In genomic region chr13:51541809-51542258, GRCh38 we compare ENCODE assay signal across 16 cellular contexts. TPM values are rescaled to one million over a fixed set of nuclear protein-coding genes. Genes with fewer than 3 reads are reported as not detected.
DNase-seq lines count a peak whose midpoint lies in the region; ATAC-seq and TF ChIP-seq lines count a peak whose summit lies in the region.
"Had no signal": no experiment of that assay in that cellular context is flagged by ENCODE, and none has a peak within 500 bp of the region (broad histone marks: within the 10 kb centered on the region; RNA-seq: fewer than 3 reads in every experiment).

No MANE protein-coding gene starts in this region.

- peak overlapping the region; percentile 11 for H3K4me3 Mint-ChIP-seq in type B pancreatic cell
- H3K4me3 Mint-ChIP-seq in activated T-helper 2 cell treated with anti-CD3 and anti-CD28 coated beads, Interferon-gamma antibody, Interleukin-2, Interleukin-4, amounts not matched to agents 10 μg/mL and 5 μg/mL and 100 μg/mL, durations not matched to agents 14 hours and 24 hours and 36 hours (ENCODE audit: low read depth): no peak overlapping the region
- H3K4me3 Mint-ChIP-seq: activated naive CD8-positive, alpha-beta T cell treated with anti-CD3 and anti-CD28 coated beads, Interleukin-2, amount 50 U/mL, for 24 hours; central memory CD8-positive, alpha-beta T cell; immature natural killer cell had no signal

- CTCF ChIA-PET in SK-N-SH (lab: Yijun Ruan, JAX): interaction anchor here (1.8 kb wide), 1 partner anchor 256 kb away, joined by 8 read pairs; no protein-coding TSS in a partner anchor

- H3K36me3 ChIP-seq in SK-N-SH (replicated peaks in 1 of 2; ENCODE audit: control insufficient read depth in 1 of 2, insufficient read depth in 2 of 2, low read length in 1 of 2) (no peaks in the 10 kb centered on the region), left lung (no peaks in the 10 kb centered on the region)
- H3K36me3 ChIP-seq: gastrocnemius medialis had no signal

- H3K27me3 ChIP-seq in SK-N-SH (ENCODE audit: insufficient read depth) (no peaks in the 10 kb centered on the region), left lung (no peaks in the 10 kb centered on the region)
- H3K27me3 ChIP-seq: gastrocnemius medialis had no signal

- no peak for DNase-seq in left cardiac atrium
- DNase-seq in cardiac septum (ENCODE audit: low spot score): no peak
- no peak for DNase-seq in SK-N-SH
- no peak for DNase-seq in left lung
- DNase-seq in type B pancreatic cell (ENCODE audit: extremely low spot score, unreplicated experiment): no peak
- no peak for DNase-seq in NOMO-1 (lab: John Stamatoyannopoulos, UW; ENCODE audit: unreplicated experiment in 2 of 2)
- no peak for DNase-seq in activated T-helper 2 cell treated with anti-CD3 and anti-CD28 coated beads, Interferon-gamma antibody, Interleukin-2, Interleukin-4, amounts not matched to agents 10 μg/mL and 5 μg/mL and 100 μg/mL, durations not matched to agents 14 hours and 24 hours and 36 hours (ENCODE audit: low spot score)
- DNase-seq: activated naive CD8-positive, alpha-beta T cell treated with anti-CD3 and anti-CD28 coated beads, Interleukin-2, amount 50 U/mL, for 24 hours; activated T-cell treated with anti-CD3 and anti-CD28 coated beads, Interleukin-2, amount 50 U/mL, for 48 hours; gastrocnemius medialis; GF-D8; immature natural killer cell; NCI-H1694 treated with DMSO at 0.1 percent for 48 hours; T1000 had no signal

- H3K36me3 Mint-ChIP-seq in type B pancreatic cell: no peaks in the 10 kb centered on the region
- H3K36me3 Mint-ChIP-seq in activated T-helper 2 cell treated with anti-CD3 and anti-CD28 coated beads, Interferon-gamma antibody, Interleukin-2, Interleukin-4, amounts not matched to agents 10 μg/mL and 5 μg/mL and 100 μg/mL, durations not matched to agents 14 hours and 24 hours and 36 hours (ENCODE audit: low read depth): no peaks in the 10 kb centered on the region
- H3K36me3 Mint-ChIP-seq: immature natural killer cell had no signal

- no peak overlapping the region for H3K4me3 ChIP-seq in SK-N-SH (ENCODE audit: low read depth in 2 of 2, low read length in 1 of 2)
- H3K4me3 ChIP-seq in left lung: no peak overlapping the region
- H3K4me3 ChIP-seq: gastrocnemius medialis had no signal

- peak overlapping the region; percentile 53; the same call in 1 of the 2 replicates for H3K4me2 ChIP-seq in SK-N-SH

- 65% methylated on average over 6 of the region's 6 CpGs for WGBS in SK-N-SH (ENCODE audit: low lambda C conversion rate)

- H4K20me1 ChIP-seq in SK-N-SH (ENCODE audit: insufficient read depth): no peaks in the 10 kb centered on the region

- ATAC-seq in left cardiac atrium: peak; percentile 23 to 43
- ATAC-seq in left lung: peak; percentile 16
- ATAC-seq in HG03571 (IDR thresholded peaks at IDR 0.05; ENCODE audit: unreplicated experiment): no peak
- ATAC-seq: activated naive CD8-positive, alpha-beta T cell treated with anti-CD3 and anti-CD28 coated beads, Interleukin-2, amount 50 U/mL, for 24 hours; gastrocnemius medialis had no signal

- H3K9ac ChIP-seq in SK-N-SH: no peak overlapping the region

- TF ChIP-seq EP300 in SK-N-SH (IDR thresholded peaks at IDR 0.05; ENCODE audit: borderline replicate concordance in 1 of 2, low read depth in 1 of 2, low read length in 1 of 2): no peak

- intact Hi-C loops in left cardiac atrium (cut with DNase I) (no loop called here), cardiac septum (cut with DNase I) (no loop called here), left lung (cut with DNase I) (no loop called here)
- intact Hi-C loops in activated T-helper 2 cell treated with anti-CD3 and anti-CD28 coated beads, Interferon-gamma antibody, Interleukin-2, Interleukin-4, amounts not matched to agents 10 μg/mL and 5 μg/mL and 100 μg/mL, durations not matched to agents 14 hours and 24 hours and 36 hours (cut with micrococcal nuclease): no loop called here

- TF ChIP-seq RAD21 in SK-N-SH (IDR thresholded peaks at IDR 0.05; ENCODE audit: low read length): no peak

- H3K9me2 ChIP-seq in SK-N-SH: no peaks in the 10 kb centered on the region

- H3K27ac Mint-ChIP-seq in type B pancreatic cell: peak overlapping the region; percentile 67
- H3K27ac Mint-ChIP-seq in activated T-helper 2 cell treated with anti-CD3 and anti-CD28 coated beads, Interferon-gamma antibody, Interleukin-2, Interleukin-4, amounts not matched to agents 10 μg/mL and 5 μg/mL and 100 μg/mL, durations not matched to agents 14 hours and 24 hours and 36 hours: no peak overlapping the region
- H3K27ac Mint-ChIP-seq: activated naive CD8-positive, alpha-beta T cell treated with anti-CD3 and anti-CD28 coated beads, Interleukin-2, amount 50 U/mL, for 24 hours; immature natural killer cell had no signal

- H3K4me1 ChIP-seq in SK-N-SH (ENCODE audit: control insufficient read depth in 1 of 2, insufficient read depth in 2 of 2, low read depth in 1 of 2, low read length in 1 of 2): peaks cover 12 to 15% of the 10 kb centered on the region in 2 experiments
- peaks cover 0 to 5% of the 10 kb centered on the region in 2 donors for H3K4me1 ChIP-seq in left lung
- H3K4me1 ChIP-seq: gastrocnemius medialis had no signal

- peaks cover 37% of the 10 kb centered on the region for H3K4me1 Mint-ChIP-seq in type B pancreatic cell (ENCODE audit: unreplicated experiment)
- peaks cover 10% of the 10 kb centered on the region for H3K4me1 Mint-ChIP-seq in activated T-helper 2 cell treated with anti-CD3 and anti-CD28 coated beads, Interferon-gamma antibody, Interleukin-2, Interleukin-4, amounts not matched to agents 10 μg/mL and 5 μg/mL and 100 μg/mL, durations not matched to agents 14 hours and 24 hours and 36 hours (ENCODE audit: low read depth)
- H3K4me1 Mint-ChIP-seq: central memory CD8-positive, alpha-beta T cell had no signal

- 0 out of 2 replicates have a peak overlapping the region, but pooled peaks have one; percentile 65 for H2AFZ ChIP-seq in SK-N-SH (ENCODE audit: low read depth)

- TF ChIP-seq CTCF in SK-N-SH (IDR thresholded peaks at IDR 0.05) (no peak), left lung (IDR thresholded peaks at IDR 0.05) (no peak), type B pancreatic cell (conservative IDR thresholded peaks at IDR 0.05) (no peak)

- H3K27ac ChIP-seq in SK-N-SH (ENCODE audit: low read depth in 2 of 2, low read length in 1 of 2) (no peak overlapping the region), left lung (no peak overlapping the region)
- H3K27ac ChIP-seq: gastrocnemius medialis had no signal

- H3K9me3 Mint-ChIP-seq in type B pancreatic cell: no peaks in the 10 kb centered on the region
- no peaks in the 10 kb centered on the region for H3K9me3 Mint-ChIP-seq in activated T-helper 2 cell treated with anti-CD3 and anti-CD28 coated beads, Interferon-gamma antibody, Interleukin-2, Interleukin-4, amounts not matched to agents 10 μg/mL and 5 μg/mL and 100 μg/mL, durations not matched to agents 14 hours and 24 hours and 36 hours
- H3K9me3 Mint-ChIP-seq: activated naive CD8-positive, alpha-beta T cell treated with anti-CD3 and anti-CD28 coated beads, Interleukin-2, amount 50 U/mL, for 24 hours; central memory CD8-positive, alpha-beta T cell had no signal

- H3K79me2 ChIP-seq in SK-N-SH (ENCODE audit: insufficient read depth): no peaks in the 10 kb centered on the region

- POLR2A ChIA-PET in SK-N-SH (lab: Yijun Ruan, JAX): interaction anchor here (0.9 kb wide), 1 partner anchor 88 kb away, joined by 3 read pairs; no protein-coding TSS in a partner anchor

- H3F3A ChIP-seq in SK-N-SH (replicated peaks; ENCODE audit: insufficient read depth): no peaks in the 10 kb centered on the region

- H3K27me3 Mint-ChIP-seq in type B pancreatic cell: no peaks in the 10 kb centered on the region
- peaks cover 9% of the 10 kb centered on the region for H3K27me3 Mint-ChIP-seq in activated T-helper 2 cell treated with anti-CD3 and anti-CD28 coated beads, Interferon-gamma antibody, Interleukin-2, Interleukin-4, amounts not matched to agents 10 μg/mL and 5 μg/mL and 100 μg/mL, durations not matched to agents 14 hours and 24 hours and 36 hours (ENCODE audit: low read depth)
- H3K27me3 Mint-ChIP-seq: activated naive CD8-positive, alpha-beta T cell treated with anti-CD3 and anti-CD28 coated beads, Interleukin-2, amount 50 U/mL, for 24 hours; central memory CD8-positive, alpha-beta T cell had no signal

- no peaks in the 10 kb centered on the region for H3K9me3 ChIP-seq in SK-N-SH
- H3K9me3 ChIP-seq in left lung: no peaks in the 10 kb centered on the region
- H3K9me3 ChIP-seq: gastrocnemius medialis had no signal

TF ChIP-seq in SK-N-SH, 30 proteins besides CTCF, POLR2A, EP300 and RAD21 (continues in another document):
- TF ChIP-seq REST (IDR thresholded peaks at IDR 0.05; ENCODE audit: low read depth, low read length): no peak

RNA-seq across cellular contexts. Expression of gene WDFY2, which starts 42.4 kb away (rescaled TPM):
- total RNA-seq in left cardiac atrium (1 to 10 TPM; 5.4 to 7.2 TPM), cardiac septum (4.9 TPM), left lung (10 to 100 TPM in 1 of 2 donors, 1 to 10 TPM in 1; 9.7 to 15.4 TPM), type B pancreatic cell (ENCODE audit: low replicate concordance) (17.5 and 20.3 TPM in 2 replicates)
- 4.1 and 5.4 TPM in 2 replicates for polyA plus RNA-seq in SK-N-SH (2012; rRNA removed)
- polyA plus RNA-seq in SK-N-SH (2012; cell fraction: cytosol; rRNA removed): 2.6 and 2.9 TPM in 2 replicates
- 15.1 and 20.4 TPM in 2 replicates for polyA plus RNA-seq in SK-N-SH (2012; cell fraction: nucleus; rRNA removed)
- total RNA-seq in activated T-helper 2 cell treated with anti-CD3 and anti-CD28 coated beads, Interferon-gamma antibody, Interleukin-2, Interleukin-4, amounts not matched to agents 10 μg/mL and 5 μg/mL and 100 μg/mL, durations not matched to agents 14 hours and 24 hours and 36 hours: 9.0 and 9.9 TPM in 2 replicates
